In genomic region chr6:165573671-165574070, GRCh38 we compare ENCODE assay signal across 1 cellular context.
A peak's percentile ranks its signal among the peaks of the same experiment; 100 is the strongest.
TF ChIP-seq lines count a peak whose summit lies in the region.

No MANE protein-coding gene starts in this region.

TF ChIP-seq in HEK293, 187 proteins besides CTCF, POLR2A, EP300 and RAD21 (continued from another document):
- peak; percentile 51; the same call in 1 of the 2 replicates for TF ChIP-seq ZNF394 (tag by site-specific recombination; IDR thresholded peaks at IDR 0.05; ENCODE audit: borderline replicate concordance)
- peak; percentile 79 for TF ChIP-seq KLF10 (tag by site-specific recombination; IDR thresholded peaks at IDR 0.05)
- TF ChIP-seq ZBTB44 (tag by site-specific recombination; IDR thresholded peaks at IDR 0.05): 0 out of 2 replicates have a peak, but pooled peaks have one; percentile 5
- TF ChIP-seq FEZF1 (tag by site-specific recombination; IDR thresholded peaks at IDR 0.05): peak; percentile 83
- peak; percentile 94 for TF ChIP-seq PRDM6 (tag by site-specific recombination; IDR thresholded peaks at IDR 0.05)
- no peak for TF ChIP-seq BCL11A (tag by site-specific recombination; IDR thresholded peaks at IDR 0.05; ENCODE audit: low read depth)
- TF ChIP-seq ZNF37A (tag by site-specific recombination; IDR thresholded peaks at IDR 0.05): 0 out of 2 replicates have a peak, but pooled peaks have one; percentile 12
- TF ChIP-seq YY1 (tag by site-specific recombination; IDR thresholded peaks at IDR 0.05): no peak
- TF ChIP-seq ZNF362 (tag by site-specific recombination; IDR thresholded peaks at IDR 0.05): peak; percentile 91
- TF ChIP-seq ZNF639 (tag by site-specific recombination; IDR thresholded peaks at IDR 0.05): peak; percentile 80; the same call in 1 of the 2 replicates
- TF ChIP-seq IKZF3 (tag by site-specific recombination; IDR thresholded peaks at IDR 0.05): peak; percentile 90
- TF ChIP-seq ZNF561 (tag by site-specific recombination; IDR thresholded peaks at IDR 0.05; ENCODE audit: borderline replicate concordance): peak; percentile 53
- TF ChIP-seq WT1 (tag by site-specific recombination; IDR thresholded peaks at IDR 0.05): peak; percentile 68
- TF ChIP-seq ZNF449 (tag by site-specific recombination; IDR thresholded peaks at IDR 0.05): peak; percentile 17; the same call in 1 of the 2 replicates
- peak; percentile 25 for TF ChIP-seq ZNF184 (tag by site-specific recombination; IDR thresholded peaks at IDR 0.05)
- 0 out of 2 replicates have a peak, but pooled peaks have one; percentile 7 for TF ChIP-seq PATZ1 (tag by site-specific recombination; IDR thresholded peaks at IDR 0.05)
- peak; percentile 85 for TF ChIP-seq ZBTB48 (tag by site-specific recombination; IDR thresholded peaks at IDR 0.05)
- peak; percentile 98 for TF ChIP-seq ZNF629 (tag by site-specific recombination; IDR thresholded peaks at IDR 0.05)
- TF ChIP-seq ZNF112 (tag by site-specific recombination; IDR thresholded peaks at IDR 0.05): no peak
- TF ChIP-seq ZSCAN16 (tag by site-specific recombination; IDR thresholded peaks at IDR 0.05): 0 out of 2 replicates have a peak, but pooled peaks have one; percentile 48
